Comparison of ENCODE assay signal across 19 cellular contexts in genomic region chr1:205015241-205015640, GRCh38. TPM values are rescaled to one million over a fixed set of nuclear protein-coding genes. Genes with fewer than 3 reads are reported as not detected.
DNase-seq lines count a peak whose midpoint lies in the region; ATAC-seq and TF ChIP-seq lines count a peak whose summit lies in the region.
"Had no signal": no experiment of that assay in that cellular context is flagged by ENCODE, and none has a peak within 500 bp of the region (broad histone marks: within the 10 kb centered on the region; RNA-seq: fewer than 3 reads in every experiment).

No MANE protein-coding gene starts in this region.

- no peak for TF ChIP-seq POLR2A in gastrocnemius medialis (IDR thresholded peaks at IDR 0.05)

- peaks cover 16 to 23% of the 10 kb centered on the region in 2 donors for H3K4me1 ChIP-seq in neuronal stem cell (ENCODE audit: control insufficient read depth in 2 of 2, insufficient read depth in 1 of 2, low read depth in 1 of 2, low read length in 2 of 2)
- no peaks in the 10 kb centered on the region for H3K4me1 ChIP-seq in gastrocnemius medialis

- H3K27me3 ChIP-seq in neuronal stem cell (ENCODE audit: control insufficient read depth in 3 of 3, insufficient read depth in 3 of 3, low read depth in 1 of 3, low read length in 3 of 3) = peaks cover 0 to 34% (median 0%) of the 10 kb centered on the region in 3 experiments
- H3K27me3 ChIP-seq in gastrocnemius medialis = peaks cover 0 to 4% (median 2%) of the 10 kb centered on the region in 3 donors
- H3K27me3 ChIP-seq: BLaER1, SJCRH30 had no signal

- H2BK12ac ChIP-seq in neuronal stem cell (ENCODE audit: low read length) = peak overlapping the region; percentile 23

- peak overlapping the region; percentile 22 for H3K27ac ChIP-seq in angular gyrus (ENCODE audit: low read depth, low read length)
- H3K27ac ChIP-seq in neuronal stem cell (replicated peaks; ENCODE audit: low read length) = no peak overlapping the region
- H3K27ac ChIP-seq in gastrocnemius medialis = no peak overlapping the region
- H3K27ac ChIP-seq: 22Rv1, BLaER1, KMS-11, SJCRH30 had no signal

- H3K9ac ChIP-seq in neuronal stem cell (ENCODE audit: low read depth, low read length, poor library complexity) = peak overlapping the region; percentile 9
- H3K9ac ChIP-seq: BLaER1, KMS-11 had no signal

- peak overlapping the region; percentile 85 for H3K18ac ChIP-seq in neuronal stem cell (ENCODE audit: low read length)

- no peak overlapping the region for H4K8ac ChIP-seq in neuronal stem cell (ENCODE audit: low read depth, low read length)

- DNase-seq in DMS 273 (lab: John Stamatoyannopoulos, UW; ENCODE audit: unreplicated experiment) = peak; percentile 57
- DNase-seq in DMS 273 treated with DMSO at 0.1 percent for 48 hours (lab: John Stamatoyannopoulos, UW) = no peak
- peak; percentile 14 for DNase-seq in NCI-H2171 (lab: John Stamatoyannopoulos, UW)
- no peak for DNase-seq in neuronal stem cell (ENCODE audit: low spot score)
- DNase-seq in gastrocnemius medialis = no peak
- no peak for DNase-seq in COLO829 (ENCODE audit: low spot score)
- DNase-seq in stimulated activated CD4-positive, alpha-beta T cell treated with anti-CD3 and anti-CD28 coated beads, Interleukin-15, amount 100 ng/mL, for 24 hours = no peak
- DNase-seq: ACHN; CD4-positive, alpha-beta memory T cell; EL; IMR-90; NCI-H1105; NCI-H2081 treated with DMSO at 0.1 percent for 48 hours; OCI-M1; SJCRH30 had no signal

- H3K9me3 ChIP-seq in neuronal stem cell (replicated peaks in 1 of 2; ENCODE audit: control insufficient read depth in 2 of 2, insufficient read depth in 1 of 2, low read depth in 1 of 2, low read length in 2 of 2) (no peaks in the 10 kb centered on the region), gastrocnemius medialis (no peaks in the 10 kb centered on the region)
- H3K9me3 ChIP-seq: BLaER1, SJCRH30 had no signal

- H2AK5ac ChIP-seq in neuronal stem cell (ENCODE audit: low read depth, low read length) = peak overlapping the region; percentile 77

- no peak overlapping the region for H3K14ac ChIP-seq in neuronal stem cell (ENCODE audit: low read length)

- no peak overlapping the region for H3K4ac ChIP-seq in neuronal stem cell (ENCODE audit: low read length)

- intact Hi-C loops in gastrocnemius medialis (cut with DNase I; ENCODE audit: low total_unique reads) = no loop called here

- no peak overlapping the region for H4K91ac ChIP-seq in neuronal stem cell (ENCODE audit: low read depth, low read length, poor library complexity)

- no peaks in the 10 kb centered on the region for H3K79me1 ChIP-seq in neuronal stem cell (ENCODE audit: low read depth, low read length)

- H3K36me3 ChIP-seq in neuronal stem cell (replicated peaks in 1 of 2; ENCODE audit: control insufficient read depth in 2 of 2, insufficient read depth in 2 of 2, low read length in 2 of 2) (no peaks in the 10 kb centered on the region), gastrocnemius medialis (no peaks in the 10 kb centered on the region)
- H3K36me3 ChIP-seq: BLaER1, SJCRH30 had no signal

- no peak overlapping the region for H3K23ac ChIP-seq in neuronal stem cell (ENCODE audit: low read depth, low read length, poor library complexity)

- no peak overlapping the region for H3K4me2 ChIP-seq in neuronal stem cell (ENCODE audit: insufficient read depth, low read length, poor library complexity, severe bottlenecking)
- H3K4me2 ChIP-seq: KMS-11 had no signal

- in situ Hi-C loops in gastrocnemius medialis (cut with MboI; ENCODE audit: low sequenced_read_pairs in 4 of 4) = no loop called here

- no peak overlapping the region for H2BK5ac ChIP-seq in neuronal stem cell (ENCODE audit: low read length)

- no peak for ATAC-seq in gastrocnemius medialis

- H3K4me3 ChIP-seq in neuronal stem cell (ENCODE audit: low read length in 2 of 2) (no peak overlapping the region), gastrocnemius medialis (no peak overlapping the region)
- H3K4me3 ChIP-seq: BLaER1, SJCRH30 had no signal

- no CpG with 5 or more reads among the region's 9 CpGs for WGBS in neuronal stem cell (ENCODE audit: extremely low coverage in 2 of 2, insufficient read length in 2 of 2, insufficient replicate concordance in 1 of 2), 2 donors

- H2AFZ ChIP-seq in neuronal stem cell (ENCODE audit: low read length) = no peak overlapping the region

- no peak for TF ChIP-seq CTCF in gastrocnemius medialis (IDR thresholded peaks at IDR 0.05 in 4 of 5, conservative IDR thresholded peaks at IDR 0.05 in 1 of 5)

- H2BK15ac ChIP-seq in neuronal stem cell (ENCODE audit: low read length) = peak overlapping the region; percentile 81

- no peak overlapping the region for H2BK120ac ChIP-seq in neuronal stem cell (ENCODE audit: low read depth, low read length)

RNA-seq across cellular contexts. Expression of gene CNTN2, which starts 27.8 kb away (rescaled TPM):
- polyA plus RNA-seq in neuronal stem cell (2013, experiment 1 of 2) = 0.66 TPM
- polyA plus RNA-seq in neuronal stem cell (2013, experiment 2 of 2) = 0.66 TPM
- not detected for total RNA-seq in gastrocnemius medialis
- total RNA-seq: CD4-positive, alpha-beta memory T cell; IMR-90 had no signal
- polyA plus RNA-seq: CD4-positive, alpha-beta memory T cell; IMR-90 had no signal

Comparison
In these comparisons a context has a peak if more than half of its experiments do, and no peak if none do; other contexts are left out.
1. DNase-seq: peak in DMS 273 (single experiment) and NCI-H2171 (single experiment); none in DMS 273 treated with DMSO at 0.1 percent for 48 hours (single experiment), neuronal stem cell (single experiment), gastrocnemius medialis (0 of 2), COLO829 (single experiment) and stimulated activated CD4-positive, alpha-beta T cell treated with anti-CD3 and anti-CD28 coated beads, Interleukin-15, amount 100 ng/mL, for 24 hours (single experiment).